ENCODE assay signal across 17 cellular contexts in genomic region chr15:40992241-40992741, GRCh38. TPM values are rescaled to one million over a fixed set of nuclear protein-coding genes. Genes with fewer than 3 reads are reported as not detected.
DNase-seq lines count a peak whose midpoint lies in the region; ATAC-seq and TF ChIP-seq lines count a peak whose summit lies in the region.
"Had no signal": no experiment of that assay in that cellular context is flagged by ENCODE, and none has a peak within 500 bp of the region (broad histone marks: within the 10 kb centered on the region; RNA-seq: fewer than 3 reads in every experiment).

No MANE protein-coding gene starts in this region.

- H3K4me2 ChIP-seq in GM23248 (ENCODE audit: unreplicated experiment) (no peak overlapping the region), smooth muscle cell (peak overlapping the region; percentile 62)

- H3K27me3 ChIP-seq in GM23248 (replicated peaks; ENCODE audit: insufficient read depth) = no peaks in the 10 kb centered on the region
- H3K27me3 ChIP-seq in foreskin keratinocyte = no peaks in the 10 kb centered on the region
- no peaks in the 10 kb centered on the region for H3K27me3 ChIP-seq in smooth muscle cell (ENCODE audit: low read depth)
- no peaks in the 10 kb centered on the region for H3K27me3 ChIP-seq in heart left ventricle
- H3K27me3 ChIP-seq: cardiac muscle cell had no signal

- in situ Hi-C loops in GM23248 (cut with MboI) = no loop called here

- H3F3A ChIP-seq in GM23248 (ENCODE audit: insufficient read depth) (peaks cover 20% of the 10 kb centered on the region), smooth muscle cell (ENCODE audit: low read depth) (peaks cover 16% of the 10 kb centered on the region)

- no peak overlapping the region for H3K9ac ChIP-seq in GM23248
- H3K9ac ChIP-seq in smooth muscle cell (ENCODE audit: low read depth) = peak overlapping the region; percentile 31

- WGBS in GM23248 (ENCODE audit: low coverage in 1 of 2, low lambda C conversion rate in 2 of 2, missing lambda C conversion rate in 2 of 2), 2 experiments = 40 to 67% methylated on average over 1 of the region's 1 CpG
- WGBS in smooth muscle cell (ENCODE audit: low lambda C conversion rate) = 17% methylated on average over 1 of the region's 1 CpG
- WGBS in heart left ventricle, 4 donors = 46 to 68% (median 55%) methylated on average over 1 of the region's 1 CpG

- H4K20me1 ChIP-seq in GM23248 (ENCODE audit: insufficient read depth) = no peaks in the 10 kb centered on the region
- peaks cover 17% of the 10 kb centered on the region for H4K20me1 ChIP-seq in smooth muscle cell (ENCODE audit: low read depth)

- no peaks in the 10 kb centered on the region; the same call in 1 of the 2 replicates for H3K4me1 ChIP-seq in GM23248 (ENCODE audit: insufficient read depth)
- no peaks in the 10 kb centered on the region for H3K4me1 ChIP-seq in foreskin keratinocyte
- peaks cover 6% of the 10 kb centered on the region for H3K4me1 ChIP-seq in smooth muscle cell (ENCODE audit: low read depth)
- H3K4me1 ChIP-seq in heart left ventricle = peaks cover 0 to 4% (median 0%) of the 10 kb centered on the region in 12 donors
- H3K4me1 ChIP-seq: Caco-2 had no signal

- no peaks in the 10 kb centered on the region for H3K9me2 ChIP-seq in GM23248 (ENCODE audit: insufficient read depth)

- TF ChIP-seq CTCF in foreskin keratinocyte (conservative IDR thresholded peaks at IDR 0.05) (no peak), smooth muscle cell (IDR thresholded peaks at IDR 0.05; ENCODE audit: borderline replicate concordance, insufficient read depth, poor library complexity, severe bottlenecking) (no peak), heart left ventricle (IDR thresholded peaks at IDR 0.05) (no peak)

- peaks cover 35% of the 10 kb centered on the region for H3K36me3 ChIP-seq in GM23248 (ENCODE audit: low read depth)
- peaks cover 9% of the 10 kb centered on the region for H3K36me3 ChIP-seq in smooth muscle cell (ENCODE audit: low read depth)
- H3K36me3 ChIP-seq in heart left ventricle = peaks cover 0 to 85% (median 68%) of the 10 kb centered on the region in 9 donors

- ATAC-seq in foreskin keratinocyte = no peak
- ATAC-seq in heart left ventricle = no peak
- ATAC-seq: activated CD4-positive, alpha-beta T cell treated with anti-CD3 and anti-CD28 coated beads for 36 hours; left lobe of liver; stimulated activated naive CD8-positive, alpha-beta T cell treated with anti-CD3 and anti-CD28 coated beads, Interleukin-15, amount 100 ng/mL, for 72 hours had no signal

- DNase-seq in GM23248 (peak; percentile 21), astrocyte of the hippocampus (ENCODE audit: low read depth, low spot score) (peak; percentile 28), foreskin keratinocyte (no peak), smooth muscle cell (lab: John Stamatoyannopoulos, UW; ENCODE audit: unreplicated experiment) (no peak), heart left ventricle (no peak), activated T-cell treated with anti-CD3 and anti-CD28 coated beads for 4 hours (no peak)
- no peak for DNase-seq in NK-92 treated with Interleukin-12 subunit alpha and Interleukin-12 subunit beta, amount 100 ng/mL, for 24 hours (lab: John Stamatoyannopoulos, UW)
- DNase-seq: activated CD4-positive, alpha-beta T cell treated with anti-CD3 and anti-CD28 coated beads for 36 hours; activated effector memory CD4-positive, alpha-beta T cell treated with Interleukin-2 at 50 U/mL for 16 hours; Caco-2; dermis blood vessel endothelial cell; midbrain; NCI-H146; NCI-H69; stimulated activated naive CD8-positive, alpha-beta T cell treated with anti-CD3 and anti-CD28 coated beads, Interleukin-15, amount 100 ng/mL, for 72 hours had no signal

- no peaks in the 10 kb centered on the region for H3K9me3 ChIP-seq in GM23248 (ENCODE audit: low read depth)
- H3K9me3 ChIP-seq in smooth muscle cell (replicated peaks; ENCODE audit: low read depth) = no peaks in the 10 kb centered on the region
- H3K9me3 ChIP-seq in heart left ventricle = no peaks in the 10 kb centered on the region
- H3K9me3 ChIP-seq: Caco-2 had no signal

- H3K27ac ChIP-seq in GM23248 (peak overlapping the region; percentile 30), foreskin keratinocyte (peak overlapping the region; percentile 11), smooth muscle cell (ENCODE audit: low read depth) (peak overlapping the region; percentile 77), heart left ventricle (no peak overlapping the region)
- H3K27ac ChIP-seq: cardiac muscle cell had no signal

- H2AFZ ChIP-seq in GM23248 (no peak overlapping the region), smooth muscle cell (ENCODE audit: low read depth) (no peak overlapping the region)

- intact Hi-C loops in heart left ventricle (cut with DNase I) = no loop called here

- H3K79me2 ChIP-seq in GM23248 (ENCODE audit: insufficient read depth) (no peaks in the 10 kb centered on the region), smooth muscle cell (ENCODE audit: low read depth) (no peaks in the 10 kb centered on the region)

- H3K4me3 ChIP-seq in GM23248 (no peak overlapping the region), smooth muscle cell (no peak overlapping the region), heart left ventricle (no peak overlapping the region)
- H3K4me3 ChIP-seq: cardiac muscle cell had no signal

- TF ChIP-seq POLR2A in heart left ventricle (IDR thresholded peaks at IDR 0.05) = no peak

RNA-seq across cellular contexts. Expression of gene CHAC1, which starts 39.0 kb away (rescaled TPM):
- 65.8 and 74.4 TPM in 2 replicates for total RNA-seq in GM23248 (2014; rRNA removed; shearing (Covaris generic))
- 43.8 and 47.2 TPM in 2 replicates for polyA plus RNA-seq in GM23248 (2016; fragmentation: Nextera tagmentation; extraction: Ambion mirVana)
- 14.4 and 18.5 TPM in 2 replicates for total RNA-seq in foreskin keratinocyte
- 16.2 and 21.7 TPM in 2 replicates for polyA plus RNA-seq in foreskin keratinocyte
- 25.2 and 29.6 TPM in 2 replicates for total RNA-seq in smooth muscle cell
- polyA plus RNA-seq in smooth muscle cell = 31.5 and 33.6 TPM in 2 replicates
- 1 to 10 TPM in 6 of 9 donors, under 1 TPM in 3; 0.72 to 5.3 (median 1.8) TPM for total RNA-seq in heart left ventricle
- 1 to 10 TPM; 2.4 to 6.1 TPM for polyA plus RNA-seq in heart left ventricle

Comparison
In these comparisons a context has a peak if more than half of its experiments do, and no peak if none do; other contexts are left out.
1. DNase-seq: peak in GM23248 (single experiment) and astrocyte of the hippocampus (single experiment); none in foreskin keratinocyte (0 of 2), smooth muscle cell (single experiment), heart left ventricle (0 of 5), activated T-cell treated with anti-CD3 and anti-CD28 coated beads for 4 hours (single experiment) and NK-92 treated with Interleukin-12 subunit alpha and Interleukin-12 subunit beta, amount 100 ng/mL, for 24 hours (single experiment).
2. H3K27ac ChIP-seq: peak in GM23248 (single experiment), foreskin keratinocyte (single experiment) and smooth muscle cell (single experiment); none in heart left ventricle (0 of 12).